In the genomic region with DNA sequence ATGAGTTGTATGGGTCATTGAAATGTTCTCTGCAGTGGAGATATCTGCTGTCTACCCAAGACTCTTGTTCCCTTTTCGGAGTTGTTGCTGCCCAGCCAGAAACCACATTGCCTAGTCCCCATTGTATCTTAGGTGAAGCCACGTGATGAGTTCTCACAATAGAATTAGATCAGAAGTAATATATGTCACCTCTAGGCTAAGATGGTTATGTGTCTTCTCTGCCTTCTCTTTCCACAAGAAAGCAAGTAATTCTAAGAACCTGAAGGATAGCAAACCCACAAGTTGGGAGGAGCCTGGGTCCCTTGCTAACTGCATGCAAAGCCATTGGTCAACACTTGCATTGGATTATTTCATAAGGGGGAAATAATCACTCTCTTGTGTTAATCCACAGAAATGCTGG, we compare ENCODE assay signal across 21 cellular contexts.
"Had no signal": no experiment of that assay in that cellular context is flagged by ENCODE, and none has a peak within 500 bp of the region (broad histone marks: within the 10 kb centered on the region; RNA-seq: fewer than 3 reads in every experiment).

No MANE protein-coding gene starts in this region.

- DNase-seq: colonic mucosa; dermis blood vessel endothelial cell; foreskin keratinocyte; head of caudate nucleus; left colon; left ventricle myocardium superior; mesenchymal stem cell; midbrain; naive B cell; occipital lobe; pancreas; right lobe of liver; spleen; stimulated activated CD4-positive, alpha-beta T cell treated with anti-CD3 and anti-CD28 coated beads, Interleukin-15, amount 100 ng/mL, for 24 hours; stimulated activated CD4-positive, alpha-beta T cell treated with anti-CD3 and anti-CD28 coated beads, Interleukin-2, amount 100 ng/mL, for 24 hours; stimulated activated CD4-positive, alpha-beta T cell treated with anti-CD3 and anti-CD28 coated beads, Interleukin-4, amount 100 ng/mL, for 4 hours; stimulated activated naive B cell treated with anti-CD40 and anti-IgM and Interleukin-4, amounts not matched to agents 10 μg/mL and 1 μg/mL and 100 μg/mL, for 72 hours; trophoblast cell had no signal

- H3K79me2 ChIP-seq: hepatocyte had no signal

- H3K4me3 ChIP-seq: colonic mucosa, hepatocyte, lung, pancreas, prostate gland, right lobe of liver, spleen had no signal

- H3K27me3 ChIP-seq: colonic mucosa, hepatocyte, pancreas, right lobe of liver, spleen had no signal

- H3K36me3 ChIP-seq: colonic mucosa, pancreas, prostate gland, right lobe of liver, spleen had no signal

- H3K27ac ChIP-seq: colonic mucosa, foreskin keratinocyte, hepatocyte, pancreas, prostate gland, right lobe of liver, spleen had no signal

- H3K4me2 ChIP-seq: hepatocyte had no signal

- H2AFZ ChIP-seq: hepatocyte had no signal

- FAIRE-seq: pancreas had no signal

- H3K4me1 ChIP-seq: colonic mucosa, foreskin keratinocyte, pancreas, prostate gland, right lobe of liver, spleen had no signal

- H3K9me3 ChIP-seq: colonic mucosa, pancreas, prostate gland, right lobe of liver, spleen had no signal
